Comparison of ENCODE assay signal across 8 cellular contexts in the genomic region with DNA sequence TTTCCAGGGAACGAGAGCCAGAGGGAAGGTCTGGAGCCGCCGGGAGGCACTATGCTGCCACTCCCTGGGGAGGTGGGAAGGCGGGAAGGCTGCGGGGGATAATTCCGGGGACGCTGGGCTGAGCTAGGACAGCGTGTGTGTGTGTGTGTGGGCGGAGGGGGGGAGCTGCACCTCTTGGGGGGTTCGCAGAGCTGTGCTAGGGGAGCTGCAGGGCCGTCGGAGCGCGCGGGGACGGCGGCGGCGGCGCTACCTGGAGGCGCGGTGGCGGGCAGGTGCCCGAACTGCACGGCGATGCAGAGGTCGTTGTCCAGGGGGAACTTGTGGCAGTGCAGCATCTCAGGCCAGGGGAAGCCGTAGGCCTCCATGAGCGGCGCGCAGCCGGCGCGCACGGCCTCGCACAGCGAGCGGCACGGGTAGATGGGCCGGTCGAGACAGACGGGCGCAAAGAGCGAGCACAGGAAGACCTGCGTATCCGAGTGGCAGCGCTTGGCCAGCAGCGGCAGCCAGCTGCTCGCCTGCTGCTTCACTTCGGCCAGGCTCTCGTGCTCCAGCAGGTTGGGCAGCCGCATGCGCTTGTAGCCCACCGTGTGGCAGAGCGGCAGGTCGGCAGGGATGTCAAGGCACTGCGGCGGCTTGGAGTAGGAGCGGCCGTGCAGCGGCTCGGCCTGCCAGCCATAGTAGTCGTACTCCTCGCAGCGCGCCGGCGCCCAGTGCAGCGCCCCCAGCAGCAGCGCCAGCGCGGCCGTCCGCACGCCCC. TPM values are rescaled to one million over a fixed set of nuclear protein-coding genes. Genes with fewer than 3 reads are reported as not detected.
DNase-seq lines count a peak whose midpoint lies in the region; ATAC-seq and TF ChIP-seq lines count a peak whose summit lies in the region.

No MANE protein-coding gene starts in this region.

- H3K36me3 ChIP-seq in iPS-15b (ENCODE audit: control insufficient read depth, insufficient read depth, low read length), result no peaks in the 10 kb centered on the region
- no peaks in the 10 kb centered on the region for H3K36me3 ChIP-seq in subcutaneous abdominal adipose tissue (ENCODE audit: control insufficient read depth in 5 of 5, insufficient read depth in 5 of 5, low read length in 5 of 5)

- H3K4me3 ChIP-seq in iPS-15b (ENCODE audit: low read depth, low read length) (peak overlapping the region; percentile 74), subcutaneous abdominal adipose tissue (ENCODE audit: low read depth in 1 of 5, low read length in 5 of 5) (peak overlapping the region in 3 of 5 donors; percentile 13 to 58 (median 44))

- H3K27me3 Mint-ChIP-seq in activated T-helper 17 cell treated with anti-CD3 and anti-CD28 coated beads, Interleukin-2, amount 50 U/mL, for 72 hours, result peaks cover 34% of the 10 kb centered on the region

- H3K9me3 ChIP-seq in iPS-15b (ENCODE audit: control insufficient read depth, insufficient read depth, low read length) (no peaks in the 10 kb centered on the region), subcutaneous abdominal adipose tissue (ENCODE audit: control insufficient read depth in 5 of 5, low read length in 5 of 5) (no peaks in the 10 kb centered on the region)

- H3K4me3 Mint-ChIP-seq in activated T-helper 17 cell treated with anti-CD3 and anti-CD28 coated beads, Interleukin-2, amount 50 U/mL, for 72 hours, result peak overlapping the region; percentile 43

- peaks cover 5% of the 10 kb centered on the region for H3K4me1 Mint-ChIP-seq in activated T-helper 17 cell treated with anti-CD3 and anti-CD28 coated beads, Interleukin-2, amount 50 U/mL, for 72 hours

- peaks cover 6% of the 10 kb centered on the region for H3K36me3 Mint-ChIP-seq in activated T-helper 17 cell treated with anti-CD3 and anti-CD28 coated beads, Interleukin-2, amount 50 U/mL, for 72 hours (ENCODE audit: low read depth)

- H3K27ac ChIP-seq in 22Rv1, result no peak overlapping the region
- H3K27ac ChIP-seq in subcutaneous abdominal adipose tissue (ENCODE audit: low read depth, low read length), result no peak overlapping the region

- H3K27ac Mint-ChIP-seq in activated T-helper 17 cell treated with anti-CD3 and anti-CD28 coated beads, Interleukin-2, amount 50 U/mL, for 72 hours, result no peak overlapping the region

- TF ChIP-seq CTCF in 22Rv1 (IDR thresholded peaks at IDR 0.05), result peak; percentile 11; the same call in 1 of the 2 replicates

- H3K27me3 ChIP-seq in iPS-15b (ENCODE audit: control insufficient read depth, insufficient read depth, low read length), result peaks cover 49% of the 10 kb centered on the region
- peaks cover 30 to 43% (median 36%) of the 10 kb centered on the region in 5 donors for H3K27me3 ChIP-seq in subcutaneous abdominal adipose tissue (ENCODE audit: control insufficient read depth in 5 of 5, insufficient read depth in 4 of 5, low read length in 5 of 5)

- H3K9me3 Mint-ChIP-seq in activated T-helper 17 cell treated with anti-CD3 and anti-CD28 coated beads, Interleukin-2, amount 50 U/mL, for 72 hours, result no peaks in the 10 kb centered on the region

- peaks cover 8% of the 10 kb centered on the region for H3K4me1 ChIP-seq in iPS-15b (ENCODE audit: control insufficient read depth, insufficient read depth, low read length)
- peaks cover 0 to 8% (median 6%) of the 10 kb centered on the region in 5 donors for H3K4me1 ChIP-seq in subcutaneous abdominal adipose tissue (ENCODE audit: control insufficient read depth in 5 of 5, insufficient read depth in 5 of 5, low read length in 5 of 5)

- peak; percentile 28 for ATAC-seq in activated T-helper 17 cell treated with anti-CD3 and anti-CD28 coated beads, Interleukin-2, amount 50 U/mL, for 72 hours (replicated peaks)

- peak overlapping the region; percentile 37 for H3K9ac ChIP-seq in iPS-15b (ENCODE audit: low read depth, low read length)
- H3K9ac ChIP-seq in subcutaneous abdominal adipose tissue (ENCODE audit: low read length in 5 of 5), result no peak overlapping the region

- DNase-seq in ELF-1 (ENCODE audit: low read depth, low spot score), result peak; percentile 66
- no peak for DNase-seq in activated gamma-delta T cell treated with Interleukin-2 at 50 U/mL for 16 hours
- DNase-seq in stimulated activated naive CD4-positive, alpha-beta T cell treated with Interleukin-2 at 50 U/mL for 16 hours (lab: John Stamatoyannopoulos, UW), result no peak
- DNase-seq in NAMALWA (ENCODE audit: low spot score), result no peak

RNA-seq across cellular contexts. Expression of a gene that starts 0.6 kb away (rescaled TPM):
- not detected for total RNA-seq in activated T-helper 17 cell treated with anti-CD3 and anti-CD28 coated beads, Interleukin-2, amount 50 U/mL, for 72 hours

RNA-seq across cellular contexts. Expression of a gene that starts 34.3 kb away (rescaled TPM):
- 10 to 100 TPM; 31.1 to 36.8 TPM for total RNA-seq in activated T-helper 17 cell treated with anti-CD3 and anti-CD28 coated beads, Interleukin-2, amount 50 U/mL, for 72 hours

RNA-seq across cellular contexts. Expression of a gene that starts 57.7 kb away (rescaled TPM):
- total RNA-seq in activated T-helper 17 cell treated with anti-CD3 and anti-CD28 coated beads, Interleukin-2, amount 50 U/mL, for 72 hours, result 1 to 10 TPM; 2.0 TPM
